In genomic region chr15:85624241-85624855, GRCh38 we compare ENCODE assay signal across 10 cellular contexts.
DNase-seq lines count a peak whose midpoint lies in the region; ATAC-seq and TF ChIP-seq lines count a peak whose summit lies in the region.
"Had no signal": no experiment of that assay in that cellular context is flagged by ENCODE, and none has a peak within 500 bp of the region (broad histone marks: within the 10 kb centered on the region; RNA-seq: fewer than 3 reads in every experiment).

No MANE protein-coding gene starts in this region.

- peaks cover 60% of the 10 kb centered on the region for H3K4me1 ChIP-seq in DND-41 (ENCODE audit: insufficient read depth, low read length)
- peaks cover 0 to 31% (median 6%) of the 10 kb centered on the region in 4 donors for H3K4me1 ChIP-seq in Peyer's patch

- intact Hi-C loops in sciatic nerve (cut with DNase I) = no loop called here

- H3K4me2 ChIP-seq in DND-41 (ENCODE audit: insufficient read depth, low read length) = peak overlapping the region; percentile 52

- H3K4me3 ChIP-seq in DND-41 (ENCODE audit: low read depth in 1 of 2, low read length in 2 of 2) (peak overlapping the region in 1 of 2 experiments; percentile 11; a peak in 1 of 4 replicates), Peyer's patch (peak overlapping the region in 2 of 4 donors; percentile 4 to 11)

- no peak for TF ChIP-seq POLR2A in Peyer's patch (IDR thresholded peaks at IDR 0.05)

- ATAC-seq in DND-41 (ENCODE audit: insufficient read depth, low read depth) (peak; percentile 88), sciatic nerve (peak; percentile 51), GM19351 (IDR thresholded peaks at IDR 0.05; ENCODE audit: unreplicated experiment) (no peak)
- ATAC-seq: PC-3 had no signal

- POLR2A ChIA-PET in GM10248 (lab: Yijun Ruan, JAX) = no interaction called here

- H3K27me3 ChIP-seq in DND-41 (ENCODE audit: insufficient read depth, low read length, poor library complexity) (no peaks in the 10 kb centered on the region), Peyer's patch (no peaks in the 10 kb centered on the region)

- H3K9ac ChIP-seq in DND-41 (ENCODE audit: low read depth, low read length) = peak overlapping the region; percentile 34

- DNase-seq in DND-41 = peak; percentile 63
- no peak for DNase-seq in Peyer's patch
- DNase-seq in fibroblast of peridontal ligament (ENCODE audit: extremely low read depth) = peak; percentile 64
- DNase-seq in sciatic nerve (ENCODE audit: low spot score) = no peak
- DNase-seq in GM10248 (ENCODE audit: extremely low spot score) = no peak
- no peak for DNase-seq in activated effector memory CD4-positive, alpha-beta T cell treated with Interleukin-2 at 50 U/mL for 16 hours
- no peak for DNase-seq in stimulated activated CD4-positive, alpha-beta T cell treated with anti-CD3 and anti-CD28 coated beads, Interleukin-4, amount 100 ng/mL, for 1 hour
- DNase-seq: islet precursor cell had no signal

- H3K36me3 ChIP-seq in DND-41 (ENCODE audit: insufficient read depth, low read length) (0 out of 2 replicates have a peak, but pooled peaks cover 6% of the 10 kb centered on the region), Peyer's patch (no peaks in the 10 kb centered on the region)

- H3K27ac ChIP-seq in DND-41 (ENCODE audit: low read length) (peak overlapping the region; percentile 72), Peyer's patch (peak overlapping the region; percentile 59 to 79 (median 74))

- H4K20me1 ChIP-seq in DND-41 (ENCODE audit: insufficient read depth, low read length) = no peaks in the 10 kb centered on the region

- no peak for TF ChIP-seq CTCF in DND-41 (IDR thresholded peaks at IDR 0.05; ENCODE audit: borderline replicate concordance, extremely low read depth, low read length, poor library complexity, severe bottlenecking)
- TF ChIP-seq CTCF in Peyer's patch (IDR thresholded peaks at IDR 0.05) = no peak
- TF ChIP-seq CTCF in GM10248 (IDR thresholded peaks at IDR 0.05; ENCODE audit: control extremely low read depth, extremely low read depth, low read depth, missing control alignments) = no peak

- no peaks in the 10 kb centered on the region for H3K9me3 ChIP-seq in DND-41 (ENCODE audit: insufficient read depth, low read length, severe bottlenecking)
- H3K9me3 ChIP-seq in Peyer's patch = no peaks in the 10 kb centered on the region

- no peaks in the 10 kb centered on the region; the same call in 1 of the 2 replicates for H3K79me2 ChIP-seq in DND-41 (ENCODE audit: insufficient read depth, low read length)

- CTCF ChIA-PET in GM10248 (lab: Yijun Ruan, JAX) = interaction anchor here (0.7 to 1.7 kb wide), 8 partner anchors 9 to 66 kb away, joined by 3 to 5 read pairs (median 3); no protein-coding TSS in a partner anchor

- no peak overlapping the region; the same call in 1 of the 2 replicates for H2AFZ ChIP-seq in DND-41 (ENCODE audit: low read depth, low read length)

Comparison
In these comparisons a context has a peak if more than half of its experiments do, and no peak if none do; other contexts are left out.
1. DNase-seq: peak in DND-41 (single experiment) and fibroblast of peridontal ligament (single experiment); none in Peyer's patch (0 of 3), sciatic nerve (single experiment), GM10248 (single experiment), activated effector memory CD4-positive, alpha-beta T cell treated with Interleukin-2 at 50 U/mL for 16 hours (single experiment) and stimulated activated CD4-positive, alpha-beta T cell treated with anti-CD3 and anti-CD28 coated beads, Interleukin-4, amount 100 ng/mL, for 1 hour (single experiment).